Comparison of ENCODE assay signal across 31 cellular contexts in genomic region chr20:24146231-24146634, GRCh38.
DNase-seq lines count a peak whose midpoint lies in the region; ATAC-seq and TF ChIP-seq lines count a peak whose summit lies in the region.
"Had no signal": no experiment of that assay in that cellular context is flagged by ENCODE, and none has a peak within 500 bp of the region (broad histone marks: within the 10 kb centered on the region; RNA-seq: fewer than 3 reads in every experiment).

No MANE protein-coding gene starts in this region.

- H3K36me3 ChIP-seq in RWPE2 (ENCODE audit: low read depth) (no peaks in the 10 kb centered on the region), osteoblast (ENCODE audit: insufficient read depth, low read length) (no peaks in the 10 kb centered on the region)
- H3K36me3 ChIP-seq: esophagus squamous epithelium, gastroesophageal sphincter, left ventricle myocardium inferior, upper lobe of left lung had no signal

- H3K27ac ChIP-seq in RWPE2 (ENCODE audit: poor library complexity, severe bottlenecking) (no peak overlapping the region), osteoblast (ENCODE audit: low read depth, low read length) (no peak overlapping the region), right cardiac atrium (ENCODE audit: low read length) (no peak overlapping the region)
- H3K27ac ChIP-seq: esophagus squamous epithelium, gastroesophageal sphincter, hepatocyte, left ventricle myocardium inferior, psoas muscle, upper lobe of left lung had no signal

- H3K9me3 Mint-ChIP-seq in HFFc6: no peaks in the 10 kb centered on the region; the same call in none of the 2 replicates
- H3K9me3 Mint-ChIP-seq: mesothelial cell of epicardium had no signal

- no peaks in the 10 kb centered on the region for H3K4me1 Mint-ChIP-seq in HFFc6 (ENCODE audit: low read depth)

- H3K79me2 ChIP-seq in osteoblast (ENCODE audit: insufficient read depth, low read length): no peaks in the 10 kb centered on the region
- H3K79me2 ChIP-seq: hepatocyte had no signal

- no peak overlapping the region for H3K4me3 Mint-ChIP-seq in HFFc6
- H3K4me3 Mint-ChIP-seq: activated CD4-positive, alpha-beta memory T cell treated with anti-CD3 and anti-CD28 coated beads for 36 hours; activated T-cell treated with anti-CD3 and anti-CD28 coated beads, Interleukin-2, amount 50 U/mL, for 72 hours; CD4-positive, CD25-positive, alpha-beta regulatory T cell; mesothelial cell of epicardium had no signal

- H3K4me2 ChIP-seq in osteoblast (ENCODE audit: insufficient read depth, low read length): no peak overlapping the region
- H3K4me2 ChIP-seq: hepatocyte had no signal

- H3K27me3 Mint-ChIP-seq in HFFc6 (ENCODE audit: insufficient read depth): peaks cover 6% of the 10 kb centered on the region; the same call in 1 of the 2 replicates
- H3K27me3 Mint-ChIP-seq: CD4-positive, CD25-positive, alpha-beta regulatory T cell had no signal

- TF ChIP-seq CTCF in HFFc6 (IDR thresholded peaks at IDR 0.05) (no peak), RWPE2 (IDR thresholded peaks at IDR 0.05; ENCODE audit: poor library complexity, severe bottlenecking) (no peak), osteoblast (IDR thresholded peaks at IDR 0.05; ENCODE audit: extremely low read depth, low read depth, low read length) (no peak), foreskin fibroblast (IDR thresholded peaks at IDR 0.05; ENCODE audit: low read depth, low read length) (no peak)

- intact Hi-C loops in right cardiac atrium (cut with DNase I): no loop called here

- ATAC-seq in RWPE2 (ENCODE audit: low read depth) (peak; percentile 64), right cardiac atrium (no peak)
- ATAC-seq: activated T-cell treated with anti-CD3 and anti-CD28 coated beads, Interleukin-2, amount 50 U/mL, for 72 hours; gastroesophageal sphincter; psoas muscle had no signal

- H3K27me3 ChIP-seq in RWPE2 (ENCODE audit: insufficient read depth, poor library complexity, severe bottlenecking) (no peaks in the 10 kb centered on the region), osteoblast (ENCODE audit: insufficient read depth, low read length) (no peaks in the 10 kb centered on the region), right cardiac atrium (ENCODE audit: control insufficient read depth, insufficient read depth) (no peaks in the 10 kb centered on the region)
- H3K27me3 ChIP-seq: esophagus squamous epithelium, gastroesophageal sphincter, hepatocyte, upper lobe of left lung had no signal

- H3K4me1 ChIP-seq in RWPE2 (ENCODE audit: insufficient read depth, poor library complexity, severe bottlenecking): no peaks in the 10 kb centered on the region
- H3K4me1 ChIP-seq in osteoblast (ENCODE audit: insufficient read depth, low read length): peaks cover 6% of the 10 kb centered on the region
- H3K4me1 ChIP-seq in right cardiac atrium (ENCODE audit: control insufficient read depth, insufficient read depth, low read length): no peaks in the 10 kb centered on the region
- H3K4me1 ChIP-seq: gastroesophageal sphincter, left ventricle myocardium inferior, psoas muscle, upper lobe of left lung had no signal

- no peak overlapping the region for H2AFZ ChIP-seq in osteoblast (ENCODE audit: low read length)
- H2AFZ ChIP-seq: hepatocyte had no signal

- DNase-seq in HFFc6: peak; percentile 6
- DNase-seq in RWPE2 (ENCODE audit: low spot score): no peak
- peak; percentile 18 for DNase-seq in islet precursor cell
- DNase-seq in osteoblast (ENCODE audit: insufficient read length, low spot score, missing footprints): peak; percentile 74
- no peak for DNase-seq in right cardiac atrium
- no peak for DNase-seq in NCI-H82 (lab: John Stamatoyannopoulos, UW)
- DNase-seq in foreskin fibroblast: no peak
- DNase-seq: activated CD4-positive, alpha-beta memory T cell treated with anti-CD3 and anti-CD28 coated beads for 36 hours; activated CD4-positive, CD25-positive, alpha-beta regulatory T cell treated with anti-CD3 and anti-CD28 coated beads, Interleukin-2, amount 50 U/mL, for 72 hours; activated naive CD4-positive, alpha-beta T cell; activated T-cell treated with anti-CD3 and anti-CD28 coated beads, Interleukin-2, amount 50 U/mL, for 72 hours; Calu3; CD4-positive, CD25-positive, alpha-beta regulatory T cell; cerebellar nuclear complex; dermis blood vessel endothelial cell; DMS79 treated with DMSO at 0.1 percent for 48 hours; esophagus squamous epithelium; GF-D8; KBM-7; left ventricle myocardium inferior; NCI-H1417 treated with DMSO at 0.1 percent for 48 hours; NCI-H2029 treated with DMSO at 0.1 percent for 48 hours; NCI-H526 treated with DMSO at 0.1 percent for 48 hours; occipital lobe; psoas muscle; SHP77; stimulated activated CD4-positive, alpha-beta T cell treated with anti-CD3 and anti-CD28 coated beads, Interleukin-4, amount 100 ng/mL, for 24 hours; upper lobe of left lung had no signal

- no peak overlapping the region for H3K4me3 ChIP-seq in RWPE2 (ENCODE audit: severe bottlenecking)
- no peak overlapping the region for H3K4me3 ChIP-seq in osteoblast (ENCODE audit: insufficient read depth, low read length)
- H3K4me3 ChIP-seq in right cardiac atrium (ENCODE audit: low read length): no peak overlapping the region
- H3K4me3 ChIP-seq in foreskin fibroblast (ENCODE audit: low read depth in 1 of 2, low read length in 2 of 2): no peak overlapping the region
- H3K4me3 ChIP-seq: esophagus squamous epithelium, gastroesophageal sphincter, hepatocyte, left ventricle myocardium inferior, psoas muscle, upper lobe of left lung had no signal

- H3K27ac Mint-ChIP-seq in HFFc6: no peak overlapping the region
- H3K27ac Mint-ChIP-seq: activated CD4-positive, alpha-beta memory T cell treated with anti-CD3 and anti-CD28 coated beads for 36 hours; activated T-cell treated with anti-CD3 and anti-CD28 coated beads, Interleukin-2, amount 50 U/mL, for 72 hours; CD4-positive, CD25-positive, alpha-beta regulatory T cell; mesothelial cell of epicardium had no signal

- H3K9me3 ChIP-seq in RWPE2 (ENCODE audit: severe bottlenecking) (peaks cover 2% of the 10 kb centered on the region), osteoblast (ENCODE audit: low read depth, low read length) (peaks cover 4% of the 10 kb centered on the region), right cardiac atrium (ENCODE audit: control insufficient read depth, low read length) (no peaks in the 10 kb centered on the region)
- H3K9me3 ChIP-seq: psoas muscle had no signal

- H3K36me3 Mint-ChIP-seq in HFFc6 (ENCODE audit: low read depth): no peaks in the 10 kb centered on the region
- H3K36me3 Mint-ChIP-seq: CD4-positive, CD25-positive, alpha-beta regulatory T cell; mesothelial cell of epicardium had no signal

- no peaks in the 10 kb centered on the region for H4K20me1 ChIP-seq in osteoblast (ENCODE audit: insufficient read depth, low read length)

Comparison
In these comparisons a context has a peak if more than half of its experiments do, and no peak if none do; other contexts are left out.
1. DNase-seq: peak in HFFc6 (single experiment), islet precursor cell (single experiment) and osteoblast (single experiment); none in RWPE2 (single experiment), right cardiac atrium (0 of 3), NCI-H82 (single experiment) and foreskin fibroblast (0 of 2).